In the genomic region with DNA sequence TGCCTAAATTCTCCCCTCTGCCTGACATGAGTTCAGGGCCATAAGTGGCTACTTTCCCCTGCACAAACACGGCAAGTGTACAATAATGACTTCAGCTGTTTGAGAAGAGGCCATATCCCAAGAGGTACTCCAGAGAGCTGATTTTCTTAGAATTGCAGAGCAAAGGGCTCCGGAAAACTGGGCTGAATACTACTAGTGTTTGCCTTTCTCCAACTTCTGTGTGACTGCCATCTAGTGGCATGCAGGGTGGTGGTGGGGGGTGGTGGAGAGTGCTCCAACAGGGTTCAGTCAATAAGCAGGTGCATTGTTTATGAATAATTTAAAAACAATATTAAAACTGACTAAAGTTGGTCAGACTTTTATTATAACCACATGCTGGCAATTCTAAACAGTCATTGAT, we compare ENCODE assay signal across 9 cellular contexts.
DNase-seq lines count a peak whose midpoint lies in the region; ATAC-seq and TF ChIP-seq lines count a peak whose summit lies in the region.
"Had no signal": no experiment of that assay in that cellular context is flagged by ENCODE, and none has a peak within 500 bp of the region (broad histone marks: within the 10 kb centered on the region; RNA-seq: fewer than 3 reads in every experiment).

No MANE protein-coding gene starts in this region.

- H3K4me2 ChIP-seq in SK-N-SH, result no peak overlapping the region

- H3K27me3 ChIP-seq in SK-N-SH (ENCODE audit: insufficient read depth), result no peaks in the 10 kb centered on the region; the same call in 1 of the 2 replicates
- H3K27me3 ChIP-seq: neutrophil had no signal

- CTCF ChIA-PET in SK-N-SH (lab: Yijun Ruan, JAX), result interaction anchor here (0.6 to 2.4 kb wide), 5 partner anchors 10 to 57 kb away, joined by 3 to 8 read pairs (median 4); no protein-coding TSS in a partner anchor

- no peaks in the 10 kb centered on the region for H3K36me3 ChIP-seq in SK-N-SH (replicated peaks in 1 of 2; ENCODE audit: control insufficient read depth in 1 of 2, insufficient read depth in 2 of 2, low read length in 1 of 2)
- H3K36me3 ChIP-seq: neutrophil had no signal

- TF ChIP-seq RAD21 in SK-N-SH (IDR thresholded peaks at IDR 0.05; ENCODE audit: low read length), result peak; percentile 50

- H3K4me1 ChIP-seq in SK-N-SH (ENCODE audit: control insufficient read depth in 1 of 2, insufficient read depth in 2 of 2, low read depth in 1 of 2, low read length in 1 of 2), result no peaks in the 10 kb centered on the region

- H2AFZ ChIP-seq in SK-N-SH (ENCODE audit: low read depth), result no peak overlapping the region

- DNase-seq in COLO668 (lab: John Stamatoyannopoulos, UW; ENCODE audit: unreplicated experiment) (peak; percentile 1), SK-N-SH (peak; percentile 20), germinal center (ENCODE audit: low spot score) (peak; percentile 2), NCI-H2171 (lab: John Stamatoyannopoulos, UW) (no peak)
- DNase-seq in stimulated activated CD4-positive, alpha-beta T cell treated with anti-CD3 and anti-CD28 coated beads, Interleukin-2, amount 100 ng/mL, for 24 hours, result peak; percentile 15 to 18

- TF ChIP-seq CTCF in SK-N-SH (IDR thresholded peaks at IDR 0.05), result peak; percentile 71

- H3K9ac ChIP-seq in SK-N-SH, result no peak overlapping the region

- 7% methylated on average over 2 of the region's 2 CpGs for WGBS in SK-N-SH (ENCODE audit: low lambda C conversion rate)

- POLR2A ChIA-PET in SK-N-SH (lab: Yijun Ruan, JAX), result no interaction called here

- H3K9me2 ChIP-seq in SK-N-SH, result no peaks in the 10 kb centered on the region

- peak; percentile 75 for ATAC-seq in GM18502 (IDR thresholded peaks at IDR 0.05; ENCODE audit: poor library complexity, unreplicated experiment)
- peak; percentile 97 for ATAC-seq in HG03354 (IDR thresholded peaks at IDR 0.05; ENCODE audit: poor library complexity, severe bottlenecking, unreplicated experiment)
- no peak for ATAC-seq in GM21786 (IDR thresholded peaks at IDR 0.05; ENCODE audit: unreplicated experiment)

- H3K9me3 ChIP-seq in SK-N-SH, result no peaks in the 10 kb centered on the region
- H3K9me3 ChIP-seq: neutrophil had no signal

- no peaks in the 10 kb centered on the region for H3F3A ChIP-seq in SK-N-SH (replicated peaks; ENCODE audit: insufficient read depth)

- no peak for TF ChIP-seq EP300 in SK-N-SH (IDR thresholded peaks at IDR 0.05; ENCODE audit: borderline replicate concordance in 1 of 2, low read depth in 1 of 2, low read length in 1 of 2)

- H3K27ac ChIP-seq in SK-N-SH (ENCODE audit: low read depth in 2 of 2, low read length in 1 of 2), result no peak overlapping the region
- H3K27ac ChIP-seq: neutrophil had no signal

- no peaks in the 10 kb centered on the region for H3K79me2 ChIP-seq in SK-N-SH (ENCODE audit: insufficient read depth)

- no peaks in the 10 kb centered on the region for H4K20me1 ChIP-seq in SK-N-SH (ENCODE audit: insufficient read depth)

- H3K4me3 ChIP-seq in SK-N-SH (ENCODE audit: low read depth in 2 of 2, low read length in 1 of 2), result no peak overlapping the region

TF ChIP-seq in SK-N-SH, 30 proteins besides CTCF, POLR2A, EP300 and RAD21:
- TF ChIP-seq SMC3 (IDR thresholded peaks at IDR 0.05; ENCODE audit: low read depth, low read length) (peak; percentile 33), JUND (IDR thresholded peaks at IDR 0.05) (no peak)
TF ChIP-seq in SK-N-SH: peak in this region for 1.
